ENCODE assay signal across 20 cellular contexts in the genomic region with DNA sequence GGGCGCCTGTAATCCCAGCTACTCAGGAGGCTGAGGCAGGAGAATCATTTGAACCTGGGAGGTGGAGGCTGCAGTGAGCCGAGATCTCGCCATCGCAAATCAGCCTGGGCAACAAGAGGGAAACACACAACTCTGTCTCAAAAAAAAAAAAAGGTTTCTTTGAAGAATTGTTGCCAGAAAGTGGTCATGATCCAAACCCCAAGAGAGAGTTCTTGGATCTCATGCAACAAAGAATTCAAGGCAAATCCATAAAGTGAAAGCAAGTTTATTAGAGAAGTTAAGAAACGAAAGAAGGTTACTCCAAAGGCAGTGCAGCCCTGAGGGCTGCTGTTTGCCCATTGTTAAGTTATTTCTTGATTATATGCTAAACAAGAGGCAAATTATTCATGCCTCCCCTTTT.
"Had no signal": no experiment of that assay in that cellular context is flagged by ENCODE, and none has a peak within 500 bp of the region (broad histone marks: within the 10 kb centered on the region; RNA-seq: fewer than 3 reads in every experiment).

No MANE protein-coding gene starts in this region.

- DNase-seq: activated CD4-positive, alpha-beta T cell treated with anti-CD3 and anti-CD28 coated beads for 1 hour; activated CD4-positive, alpha-beta T cell treated with anti-CD3 and anti-CD28 coated beads, Interleukin-2, amount 50 U/mL, for 48 hours; activated CD8-positive, alpha-beta memory T cell treated with anti-CD3 and anti-CD28 coated beads, Interleukin-2, amount 10 ng/mL, durations not matched to agents 7 days and 5 days; activated effector memory CD4-positive, alpha-beta T cell treated with Interleukin-2 at 50 U/mL for 16 hours; activated T-cell treated with anti-CD3 and anti-CD28 coated beads, Interleukin-2, amount 50 U/mL, for 24 hours; amniotic stem cell; body of pancreas; effector memory CD4-positive, alpha-beta T cell; foreskin fibroblast; glutamatergic neuron; lower lobe of right lung; naive B cell; spleen; stimulated activated CD4-positive, alpha-beta T cell treated with anti-CD3 and anti-CD28 coated beads, Interleukin-1b, Interleukin-23, amount 100 ng/mL, for 48 hours; stimulated activated naive B cell treated with anti-CD40 and anti-IgM and Interleukin-4, amounts not matched to agents 10 μg/mL and 1 μg/mL and 100 μg/mL, for 72 hours; substantia nigra; T-cell; T1000 had no signal

- H3K27ac ChIP-seq: body of pancreas had no signal

- H3K4me3 ChIP-seq: body of pancreas, lower lobe of right lung, spleen, upper lobe of left lung had no signal

- ATAC-seq: activated CD8-positive, alpha-beta memory T cell treated with anti-CD3 and anti-CD28 coated beads, Interleukin-2, amount 10 ng/mL, durations not matched to agents 7 days and 5 days; body of pancreas; lower lobe of right lung; right cardiac atrium; stimulated activated naive B cell treated with anti-CD40 and anti-IgM and Interleukin-4, amounts not matched to agents 10 μg/mL and 1 μg/mL and 100 μg/mL, for 72 hours; T-cell had no signal

- H3K9me3 ChIP-seq: body of pancreas, lower lobe of right lung, spleen, upper lobe of left lung had no signal

- H3K36me3 ChIP-seq: lower lobe of right lung, spleen, upper lobe of left lung had no signal

- H3K27me3 ChIP-seq: body of pancreas, spleen, upper lobe of left lung had no signal
